ENCODE assay signal across 23 cellular contexts in the genomic region with DNA sequence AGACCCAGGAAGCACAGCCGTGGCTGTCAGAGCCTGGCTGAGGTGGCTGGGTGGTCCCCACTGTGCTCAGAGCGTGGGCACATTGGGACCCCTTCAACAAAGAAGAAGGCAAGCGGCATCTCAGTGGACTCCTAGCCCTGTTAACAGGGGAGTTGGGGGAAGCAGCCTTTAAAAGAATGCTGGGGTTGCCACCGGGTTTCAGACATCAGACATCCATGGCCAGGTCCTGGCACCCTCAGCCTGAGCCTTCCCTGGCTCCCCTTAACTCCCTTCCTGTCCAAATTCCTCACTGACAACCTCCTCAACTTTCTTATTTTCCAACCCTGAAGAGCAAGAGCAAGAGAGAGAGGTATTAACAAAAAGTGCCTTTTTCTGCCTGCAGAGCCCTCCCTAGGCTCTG. TPM values are rescaled to one million over a fixed set of nuclear protein-coding genes. Genes with fewer than 3 reads are reported as not detected.
DNase-seq lines count a peak whose midpoint lies in the region; TF ChIP-seq lines count a peak whose summit lies in the region.
"Had no signal": no experiment of that assay in that cellular context is flagged by ENCODE, and none has a peak within 500 bp of the region (broad histone marks: within the 10 kb centered on the region; RNA-seq: fewer than 3 reads in every experiment).

No MANE protein-coding gene starts in this region.

- H3K79me2 ChIP-seq in osteoblast (ENCODE audit: insufficient read depth, low read length) = no peaks in the 10 kb centered on the region

- H3K4me3 Mint-ChIP-seq in activated CD4-positive, alpha-beta T cell treated with anti-CD3 and anti-CD28 coated beads, Interleukin-2, amount 10 ng/mL, durations not matched to agents 24 days and 14 days = no peak overlapping the region
- no peak overlapping the region for H3K4me3 Mint-ChIP-seq in activated CD4-positive, alpha-beta T cell treated with anti-CD3 and anti-CD28 coated beads, Interleukin-2, amount 10 ng/mL, durations not matched to agents 7 days and 5 days
- H3K4me3 Mint-ChIP-seq in activated T-helper 2 cell treated with anti-CD3 and anti-CD28 coated beads, Interferon-gamma antibody, Interleukin-2, Interleukin-4, amounts not matched to agents 10 μg/mL and 5 μg/mL and 100 μg/mL, durations not matched to agents 14 hours and 24 hours and 36 hours (ENCODE audit: low read depth) = no peak overlapping the region
- H3K4me3 Mint-ChIP-seq: B cell; CD4-positive, CD25-positive, alpha-beta regulatory T cell; CD8-positive, alpha-beta T cell had no signal

- H3K4me2 ChIP-seq in osteoblast (ENCODE audit: insufficient read depth, low read length) = no peak overlapping the region
- H3K4me2 ChIP-seq: BLaER1 had no signal

- H3K4me1 ChIP-seq in esophagus muscularis mucosa = no peaks in the 10 kb centered on the region
- no peaks in the 10 kb centered on the region for H3K4me1 ChIP-seq in osteoblast (ENCODE audit: insufficient read depth, low read length)
- H3K4me1 ChIP-seq: BLaER1 had no signal

- 48% methylated on average over 4 of the region's 4 CpGs for WGBS in esophagus muscularis mucosa

- H3K27ac Mint-ChIP-seq in activated CD4-positive, alpha-beta T cell treated with anti-CD3 and anti-CD28 coated beads, Interleukin-2, amount 10 ng/mL, durations not matched to agents 24 days and 14 days = no peak overlapping the region
- H3K27ac Mint-ChIP-seq in activated CD4-positive, alpha-beta T cell treated with anti-CD3 and anti-CD28 coated beads, Interleukin-2, amount 10 ng/mL, durations not matched to agents 7 days and 5 days = no peak overlapping the region
- no peak overlapping the region for H3K27ac Mint-ChIP-seq in activated T-helper 2 cell treated with anti-CD3 and anti-CD28 coated beads, Interferon-gamma antibody, Interleukin-2, Interleukin-4, amounts not matched to agents 10 μg/mL and 5 μg/mL and 100 μg/mL, durations not matched to agents 14 hours and 24 hours and 36 hours
- H3K27ac Mint-ChIP-seq: B cell; CD4-positive, CD25-positive, alpha-beta regulatory T cell; CD8-positive, alpha-beta T cell had no signal

- CTCF ChIA-PET in activated CD4-positive, alpha-beta T cell treated with anti-CD3 and anti-CD28 coated beads, Interleukin-2, amount 10 ng/mL, durations not matched to agents 7 days and 5 days (lab: Charles Lee) = no interaction called here

- H3K4me1 Mint-ChIP-seq in activated CD4-positive, alpha-beta T cell treated with anti-CD3 and anti-CD28 coated beads, Interleukin-2, amount 10 ng/mL, durations not matched to agents 24 days and 14 days = no peaks in the 10 kb centered on the region
- H3K4me1 Mint-ChIP-seq in activated CD4-positive, alpha-beta T cell treated with anti-CD3 and anti-CD28 coated beads, Interleukin-2, amount 10 ng/mL, durations not matched to agents 7 days and 5 days = no peaks in the 10 kb centered on the region
- H3K4me1 Mint-ChIP-seq in activated T-helper 2 cell treated with anti-CD3 and anti-CD28 coated beads, Interferon-gamma antibody, Interleukin-2, Interleukin-4, amounts not matched to agents 10 μg/mL and 5 μg/mL and 100 μg/mL, durations not matched to agents 14 hours and 24 hours and 36 hours (ENCODE audit: low read depth) = no peaks in the 10 kb centered on the region
- H3K4me1 Mint-ChIP-seq: B cell; CD4-positive, CD25-positive, alpha-beta regulatory T cell had no signal

- no peak for TF ChIP-seq CTCF in esophagus muscularis mucosa (IDR thresholded peaks at IDR 0.05)
- no peak for TF ChIP-seq CTCF in osteoblast (IDR thresholded peaks at IDR 0.05; ENCODE audit: extremely low read depth, low read depth, low read length)

- TF ChIP-seq POLR2A in esophagus muscularis mucosa (IDR thresholded peaks at IDR 0.05; ENCODE audit: low read depth) = no peak

- H2AFZ ChIP-seq in osteoblast (ENCODE audit: low read length) = no peak overlapping the region
- H2AFZ ChIP-seq: GM23248 had no signal

- H3K36me3 ChIP-seq in esophagus muscularis mucosa (no peaks in the 10 kb centered on the region), osteoblast (ENCODE audit: insufficient read depth, low read length) (no peaks in the 10 kb centered on the region)
- H3K36me3 ChIP-seq: BLaER1 had no signal

- H3K27me3 ChIP-seq in esophagus muscularis mucosa = peaks cover 0 to 44% (median 0%) of the 10 kb centered on the region in 4 donors
- H3K27me3 ChIP-seq in osteoblast (ENCODE audit: insufficient read depth, low read length) = peaks cover 11% of the 10 kb centered on the region
- H3K27me3 ChIP-seq: BLaER1 had no signal

- TF ChIP-seq EP300 in esophagus muscularis mucosa (IDR thresholded peaks at IDR 0.05) = no peak

- H3K36me3 Mint-ChIP-seq in activated CD4-positive, alpha-beta T cell treated with anti-CD3 and anti-CD28 coated beads, Interleukin-2, amount 10 ng/mL, durations not matched to agents 24 days and 14 days (ENCODE audit: low read depth) = no peaks in the 10 kb centered on the region
- no peaks in the 10 kb centered on the region for H3K36me3 Mint-ChIP-seq in activated CD4-positive, alpha-beta T cell treated with anti-CD3 and anti-CD28 coated beads, Interleukin-2, amount 10 ng/mL, durations not matched to agents 7 days and 5 days (ENCODE audit: low read depth)
- no peaks in the 10 kb centered on the region for H3K36me3 Mint-ChIP-seq in activated T-helper 2 cell treated with anti-CD3 and anti-CD28 coated beads, Interferon-gamma antibody, Interleukin-2, Interleukin-4, amounts not matched to agents 10 μg/mL and 5 μg/mL and 100 μg/mL, durations not matched to agents 14 hours and 24 hours and 36 hours (ENCODE audit: low read depth)
- H3K36me3 Mint-ChIP-seq: CD4-positive, CD25-positive, alpha-beta regulatory T cell; CD8-positive, alpha-beta T cell had no signal

- H3K4me3 ChIP-seq in esophagus muscularis mucosa = no peak overlapping the region
- no peak overlapping the region for H3K4me3 ChIP-seq in osteoblast (ENCODE audit: insufficient read depth, low read length)
- H3K4me3 ChIP-seq: BLaER1, GM12878, GM23248 had no signal

- DNase-seq in activated CD4-positive, alpha-beta T cell treated with anti-CD3 and anti-CD28 coated beads, Interleukin-2, amount 10 ng/mL, durations not matched to agents 24 days and 14 days = peak; percentile 34
- DNase-seq in activated CD4-positive, alpha-beta T cell treated with anti-CD3 and anti-CD28 coated beads, Interleukin-2, amount 10 ng/mL, durations not matched to agents 7 days and 5 days = no peak
- peak; percentile 75 for DNase-seq in esophagus muscularis mucosa (ENCODE audit: extremely low spot score)
- DNase-seq in mesenteric fat pad (ENCODE audit: low spot score) = peak; percentile 28
- no peak for DNase-seq in osteoblast (ENCODE audit: insufficient read length, low spot score, missing footprints)
- no peak for DNase-seq in hypothalamus (lab: John Stamatoyannopoulos, UW)
- DNase-seq in activated T-helper 2 cell treated with anti-CD3 and anti-CD28 coated beads, Interferon-gamma antibody, Interleukin-2, Interleukin-4, amounts not matched to agents 10 μg/mL and 5 μg/mL and 100 μg/mL, durations not matched to agents 14 hours and 24 hours and 36 hours (ENCODE audit: low spot score) = no peak
- DNase-seq: Caco-2; CD4-positive, CD25-positive, alpha-beta regulatory T cell; CD8-positive, alpha-beta T cell; DMS 273 treated with DMSO at 0.1 percent for 48 hours; DMS79; EL; GDM1; GM23248; H7; HCEC 1CT had no signal

- no peaks in the 10 kb centered on the region for H3K9me3 Mint-ChIP-seq in activated CD4-positive, alpha-beta T cell treated with anti-CD3 and anti-CD28 coated beads, Interleukin-2, amount 10 ng/mL, durations not matched to agents 24 days and 14 days
- H3K9me3 Mint-ChIP-seq in activated CD4-positive, alpha-beta T cell treated with anti-CD3 and anti-CD28 coated beads, Interleukin-2, amount 10 ng/mL, durations not matched to agents 7 days and 5 days = no peaks in the 10 kb centered on the region
- no peaks in the 10 kb centered on the region for H3K9me3 Mint-ChIP-seq in activated T-helper 2 cell treated with anti-CD3 and anti-CD28 coated beads, Interferon-gamma antibody, Interleukin-2, Interleukin-4, amounts not matched to agents 10 μg/mL and 5 μg/mL and 100 μg/mL, durations not matched to agents 14 hours and 24 hours and 36 hours
- H3K9me3 Mint-ChIP-seq: CD8-positive, alpha-beta T cell had no signal

- H3K9me3 ChIP-seq in esophagus muscularis mucosa (no peaks in the 10 kb centered on the region), osteoblast (ENCODE audit: low read depth, low read length) (no peaks in the 10 kb centered on the region)
- H3K9me3 ChIP-seq: BLaER1 had no signal

- H3K27me3 Mint-ChIP-seq in activated CD4-positive, alpha-beta T cell treated with anti-CD3 and anti-CD28 coated beads, Interleukin-2, amount 10 ng/mL, durations not matched to agents 24 days and 14 days = peaks cover 4% of the 10 kb centered on the region
- H3K27me3 Mint-ChIP-seq in activated CD4-positive, alpha-beta T cell treated with anti-CD3 and anti-CD28 coated beads, Interleukin-2, amount 10 ng/mL, durations not matched to agents 7 days and 5 days = peaks cover 3% of the 10 kb centered on the region
- H3K27me3 Mint-ChIP-seq in activated T-helper 2 cell treated with anti-CD3 and anti-CD28 coated beads, Interferon-gamma antibody, Interleukin-2, Interleukin-4, amounts not matched to agents 10 μg/mL and 5 μg/mL and 100 μg/mL, durations not matched to agents 14 hours and 24 hours and 36 hours (ENCODE audit: low read depth) = peaks cover 2% of the 10 kb centered on the region
- H3K27me3 Mint-ChIP-seq: CD4-positive, CD25-positive, alpha-beta regulatory T cell had no signal

- intact Hi-C loops in activated CD4-positive, alpha-beta T cell treated with anti-CD3 and anti-CD28 coated beads, Interleukin-2, amount 10 ng/mL, durations not matched to agents 24 days and 14 days (cut with micrococcal nuclease) = no loop called here
- intact Hi-C loops in esophagus muscularis mucosa (cut with DNase I) = no loop called here
- intact Hi-C loops in activated T-helper 2 cell treated with anti-CD3 and anti-CD28 coated beads, Interferon-gamma antibody, Interleukin-2, Interleukin-4, amounts not matched to agents 10 μg/mL and 5 μg/mL and 100 μg/mL, durations not matched to agents 14 hours and 24 hours and 36 hours (cut with micrococcal nuclease) = no loop called here

- no peaks in the 10 kb centered on the region for H4K20me1 ChIP-seq in osteoblast (ENCODE audit: insufficient read depth, low read length)
- H4K20me1 ChIP-seq: BLaER1 had no signal

- H3K27ac ChIP-seq in esophagus muscularis mucosa (replicated peaks in 1 of 4) = no peak overlapping the region
- H3K27ac ChIP-seq in osteoblast (ENCODE audit: low read depth, low read length) = no peak overlapping the region
- H3K27ac ChIP-seq: 22Rv1, BLaER1, C4-2B, GM23248 had no signal

- POLR2A ChIA-PET in activated CD4-positive, alpha-beta T cell treated with anti-CD3 and anti-CD28 coated beads, Interleukin-2, amount 10 ng/mL, durations not matched to agents 7 days and 5 days (lab: Charles Lee) = no interaction called here

RNA-seq across cellular contexts. Expression of gene GNAL, which starts 24.8 kb away (rescaled TPM):
- total RNA-seq in activated CD4-positive, alpha-beta T cell treated with anti-CD3 and anti-CD28 coated beads, Interleukin-2, amount 10 ng/mL, durations not matched to agents 24 days and 14 days = 0.36 and 0.40 TPM in 2 replicates
- total RNA-seq in activated CD4-positive, alpha-beta T cell treated with anti-CD3 and anti-CD28 coated beads, Interleukin-2, amount 10 ng/mL, durations not matched to agents 7 days and 5 days = under 1 TPM; 0.04 to 0.27 TPM
- total RNA-seq in esophagus muscularis mucosa (10 to 100 TPM; 13.3 to 22.0 (median 19.9) TPM), mesenteric fat pad (7.4 TPM), osteoblast (0.59 and 0.72 TPM in 2 replicates)
- total RNA-seq in activated T-helper 2 cell treated with anti-CD3 and anti-CD28 coated beads, Interferon-gamma antibody, Interleukin-2, Interleukin-4, amounts not matched to agents 10 μg/mL and 5 μg/mL and 100 μg/mL, durations not matched to agents 14 hours and 24 hours and 36 hours = 0.14 and 0.52 TPM in 2 replicates
- total RNA-seq: GM12878 had no signal

RNA-seq across cellular contexts. Expression of gene SLC35G4, which starts 54.9 kb away (rescaled TPM):
- total RNA-seq in activated CD4-positive, alpha-beta T cell treated with anti-CD3 and anti-CD28 coated beads, Interleukin-2, amount 10 ng/mL, durations not matched to agents 24 days and 14 days = not detected in 2 replicates
- not detected for total RNA-seq in activated CD4-positive, alpha-beta T cell treated with anti-CD3 and anti-CD28 coated beads, Interleukin-2, amount 10 ng/mL, durations not matched to agents 7 days and 5 days
- total RNA-seq in esophagus muscularis mucosa (not detected), mesenteric fat pad (not detected), osteoblast (not detected in 2 replicates)
- total RNA-seq in activated T-helper 2 cell treated with anti-CD3 and anti-CD28 coated beads, Interferon-gamma antibody, Interleukin-2, Interleukin-4, amounts not matched to agents 10 μg/mL and 5 μg/mL and 100 μg/mL, durations not matched to agents 14 hours and 24 hours and 36 hours = not detected in 2 replicates
- total RNA-seq: B cell; Caco-2; CD4-positive, CD25-positive, alpha-beta regulatory T cell; CD8-positive, alpha-beta T cell; GM12878; GM23248; H1; H7 had no signal

Comparison
In these comparisons a context has a peak if more than half of its experiments do, and no peak if none do; other contexts are left out.
1. DNase-seq: peak in activated CD4-positive, alpha-beta T cell treated with anti-CD3 and anti-CD28 coated beads, Interleukin-2, amount 10 ng/mL, durations not matched to agents 24 days and 14 days (single experiment), esophagus muscularis mucosa (single experiment) and mesenteric fat pad (single experiment); none in activated CD4-positive, alpha-beta T cell treated with anti-CD3 and anti-CD28 coated beads, Interleukin-2, amount 10 ng/mL, durations not matched to agents 7 days and 5 days (single experiment), osteoblast (single experiment), hypothalamus (0 of 51) and activated T-helper 2 cell treated with anti-CD3 and anti-CD28 coated beads, Interferon-gamma antibody, Interleukin-2, Interleukin-4, amounts not matched to agents 10 μg/mL and 5 μg/mL and 100 μg/mL, durations not matched to agents 14 hours and 24 hours and 36 hours (single experiment).